ENCODE assay signal across 19 cellular contexts in genomic region chr4:98638661-98639060, GRCh38. TPM values are rescaled to one million over a fixed set of nuclear protein-coding genes. Genes with fewer than 3 reads are reported as not detected.
DNase-seq lines count a peak whose midpoint lies in the region; ATAC-seq, FAIRE-seq and TF ChIP-seq lines count a peak whose summit lies in the region.
"Had no signal": no experiment of that assay in that cellular context is flagged by ENCODE, and none has a peak within 500 bp of the region (broad histone marks: within the 10 kb centered on the region; RNA-seq: fewer than 3 reads in every experiment).

No MANE protein-coding gene starts in this region.

- no peak for DNase-seq in activated CD4-positive, alpha-beta T cell treated with anti-CD3 and anti-CD28 coated beads for 36 hours
- DNase-seq in activated CD4-positive, alpha-beta T cell treated with anti-CD3 and anti-CD28 coated beads for 4 hours = no peak
- DNase-seq in HCEC 1CT (peak; percentile 54), mesenchymal stem cell (peak; percentile 36), GM19239 (ENCODE audit: insufficient read length, low spot score) (no peak), activated gamma-delta T cell (lab: John Stamatoyannopoulos, UW) (no peak), brain microvascular endothelial cell (no peak)
- no peak for DNase-seq in activated T-helper 1 cell treated with anti-CD3 and anti-CD28 coated beads, Interleukin-12 subunit alpha, Interleukin-12 subunit beta, Interleukin-2, Interleukin-4 antibody, amounts not matched to agents 30 ng/mL and 10 ng/mL and 1 ng/mL, durations not matched to agents 14 hours and 24 hours and 36 hours (ENCODE audit: low spot score)
- DNase-seq: ACHN; activated CD4-positive, alpha-beta T cell treated with anti-CD3 and anti-CD28 coated beads, Interleukin-2, amount 50 U/mL, for 48 hours; H7; left cardiac atrium; NCI-H1694; NCI-H510A; SIG-M5; stimulated activated CD4-positive, alpha-beta T cell treated with anti-CD3 and anti-CD28 coated beads, Interleukin-2, amount 100 ng/mL, for 24 hours had no signal

- peaks cover 8% of the 10 kb centered on the region for H3K4me1 ChIP-seq in mesenchymal stem cell (ENCODE audit: control insufficient read depth, insufficient read depth, low read depth, low read length)

- ATAC-seq in activated CD4-positive, alpha-beta T cell treated with anti-CD3 and anti-CD28 coated beads for 36 hours = no peak
- ATAC-seq: left cardiac atrium had no signal

- H3K27ac Mint-ChIP-seq in activated CD4-positive, alpha-beta T cell treated with anti-CD3 and anti-CD28 coated beads for 36 hours = peak overlapping the region; percentile 13
- H3K27ac Mint-ChIP-seq in activated T-helper 1 cell treated with anti-CD3 and anti-CD28 coated beads, Interleukin-12 subunit alpha, Interleukin-12 subunit beta, Interleukin-2, Interleukin-4 antibody, amounts not matched to agents 30 ng/mL and 10 ng/mL and 1 ng/mL, durations not matched to agents 14 hours and 24 hours and 36 hours = peak overlapping the region; percentile 42

- no peak overlapping the region for H3K4me2 ChIP-seq in mesenchymal stem cell (ENCODE audit: low read length, poor library complexity, severe bottlenecking)

- no peak overlapping the region for H3K14ac ChIP-seq in mesenchymal stem cell (ENCODE audit: low read length in 2 of 2)

- H3K9ac ChIP-seq in mesenchymal stem cell (ENCODE audit: low read length) = peak overlapping the region; percentile 37

- H4K8ac ChIP-seq in mesenchymal stem cell (ENCODE audit: low read length) = no peak overlapping the region

- WGBS in mesenchymal stem cell = 80% methylated on average over 5 of the region's 5 CpGs

- intact Hi-C loops in activated CD4-positive, alpha-beta T cell treated with anti-CD3 and anti-CD28 coated beads for 36 hours (cut with DNase I, micrococcal nuclease) = loop anchor here in 1 of 2 experiments (10.0 kb wide), 1 partner anchor 604 kb away; no protein-coding TSS in a partner anchor
- intact Hi-C loops in activated T-helper 1 cell treated with anti-CD3 and anti-CD28 coated beads, Interleukin-12 subunit alpha, Interleukin-12 subunit beta, Interleukin-2, Interleukin-4 antibody, amounts not matched to agents 30 ng/mL and 10 ng/mL and 1 ng/mL, durations not matched to agents 14 hours and 24 hours and 36 hours (cut with micrococcal nuclease) = loop anchor here (1.0 to 2.0 kb wide), 3 partner anchors 16 to 36 kb away; no protein-coding TSS in a partner anchor

- CTCF ChIA-PET in activated CD4-positive, alpha-beta T cell treated with anti-CD3 and anti-CD28 coated beads for 36 hours (lab: Charles Lee) = no interaction called here

- TF ChIP-seq CTCF in brain microvascular endothelial cell (IDR thresholded peaks at IDR 0.05; ENCODE audit: low read depth, low read length, missing control alignments) = no peak

- peak overlapping the region; percentile 7 for H2BK120ac ChIP-seq in mesenchymal stem cell (ENCODE audit: low read depth, low read length)

- H3K27ac ChIP-seq in mesenchymal stem cell (ENCODE audit: low read length, poor library complexity, severe bottlenecking) (no peak overlapping the region), brain microvascular endothelial cell (no peak overlapping the region)

- peaks cover 43% of the 10 kb centered on the region for H3K4me1 Mint-ChIP-seq in activated CD4-positive, alpha-beta T cell treated with anti-CD3 and anti-CD28 coated beads for 36 hours
- peaks cover 49% of the 10 kb centered on the region for H3K4me1 Mint-ChIP-seq in activated T-helper 1 cell treated with anti-CD3 and anti-CD28 coated beads, Interleukin-12 subunit alpha, Interleukin-12 subunit beta, Interleukin-2, Interleukin-4 antibody, amounts not matched to agents 30 ng/mL and 10 ng/mL and 1 ng/mL, durations not matched to agents 14 hours and 24 hours and 36 hours (ENCODE audit: low read depth)

- H3K36me3 ChIP-seq in mesenchymal stem cell (ENCODE audit: control insufficient read depth in 1 of 2, insufficient read depth in 2 of 2, low read depth in 1 of 2, low read length in 2 of 2) = no peaks in the 10 kb centered on the region
- H3K36me3 ChIP-seq in brain microvascular endothelial cell (replicated peaks) = no peaks in the 10 kb centered on the region

- H3K36me3 Mint-ChIP-seq in activated CD4-positive, alpha-beta T cell treated with anti-CD3 and anti-CD28 coated beads for 36 hours (ENCODE audit: low read depth) = peaks cover 2% of the 10 kb centered on the region
- H3K36me3 Mint-ChIP-seq in activated T-helper 1 cell treated with anti-CD3 and anti-CD28 coated beads, Interleukin-12 subunit alpha, Interleukin-12 subunit beta, Interleukin-2, Interleukin-4 antibody, amounts not matched to agents 30 ng/mL and 10 ng/mL and 1 ng/mL, durations not matched to agents 14 hours and 24 hours and 36 hours (ENCODE audit: low read depth) = peaks cover 17% of the 10 kb centered on the region

- H2BK12ac ChIP-seq in mesenchymal stem cell (ENCODE audit: low read length in 2 of 2) = no peak overlapping the region

- H3K4me3 ChIP-seq in mesenchymal stem cell (ENCODE audit: insufficient read depth in 1 of 2, low read depth in 1 of 2, low read length in 2 of 2) (no peak overlapping the region), brain microvascular endothelial cell (ENCODE audit: low read depth, low read length) (no peak overlapping the region)

- no peak overlapping the region for H2AFZ ChIP-seq in mesenchymal stem cell (ENCODE audit: low read depth, low read length)

- H3K27me3 ChIP-seq in mesenchymal stem cell (ENCODE audit: control insufficient read depth in 1 of 2, insufficient read depth in 1 of 2, low read length in 2 of 2) (no peaks in the 10 kb centered on the region), brain microvascular endothelial cell (replicated peaks) (no peaks in the 10 kb centered on the region)

- H4K91ac ChIP-seq in mesenchymal stem cell (ENCODE audit: low read length) = no peak overlapping the region

- in situ Hi-C loops in brain microvascular endothelial cell (cut with HindIII; ENCODE audit: low pct_ligation_motif_present, low sequenced_read_pairs) = no loop called here

- H2BK15ac ChIP-seq in mesenchymal stem cell (ENCODE audit: low read depth, poor library complexity, severe bottlenecking) = no peak overlapping the region

- no peak overlapping the region for H2AK5ac ChIP-seq in mesenchymal stem cell (ENCODE audit: low read length, severe bottlenecking)

- POLR2A ChIA-PET in activated CD4-positive, alpha-beta T cell treated with anti-CD3 and anti-CD28 coated beads for 36 hours (lab: Charles Lee) = interaction anchor here (0.6 kb wide), 1 partner anchor 788 kb away, joined by 3 read pairs; no protein-coding TSS in a partner anchor

- no peaks in the 10 kb centered on the region for H3K9me3 Mint-ChIP-seq in activated CD4-positive, alpha-beta T cell treated with anti-CD3 and anti-CD28 coated beads for 36 hours (ENCODE audit: low read depth)
- H3K9me3 Mint-ChIP-seq in activated T-helper 1 cell treated with anti-CD3 and anti-CD28 coated beads, Interleukin-12 subunit alpha, Interleukin-12 subunit beta, Interleukin-2, Interleukin-4 antibody, amounts not matched to agents 30 ng/mL and 10 ng/mL and 1 ng/mL, durations not matched to agents 14 hours and 24 hours and 36 hours = no peaks in the 10 kb centered on the region
- H3K9me3 Mint-ChIP-seq: activated T-helper 2 cell treated with anti-CD3 and anti-CD28 coated beads, Interferon-gamma antibody, Interleukin-2, Interleukin-4, amounts not matched to agents 10 μg/mL and 5 μg/mL and 100 μg/mL, durations not matched to agents 14 hours and 24 hours and 36 hours had no signal

- no peaks in the 10 kb centered on the region for H3K9me3 ChIP-seq in mesenchymal stem cell (ENCODE audit: control insufficient read depth, low read length)

- no peak for FAIRE-seq in GM19239 (lab: Jason Lieb, UNC)
- FAIRE-seq: HTR-8/SVneo, TTC549 had no signal

- H3K27me3 Mint-ChIP-seq in activated CD4-positive, alpha-beta T cell treated with anti-CD3 and anti-CD28 coated beads for 36 hours = no peaks in the 10 kb centered on the region
- H3K27me3 Mint-ChIP-seq in activated T-helper 1 cell treated with anti-CD3 and anti-CD28 coated beads, Interleukin-12 subunit alpha, Interleukin-12 subunit beta, Interleukin-2, Interleukin-4 antibody, amounts not matched to agents 30 ng/mL and 10 ng/mL and 1 ng/mL, durations not matched to agents 14 hours and 24 hours and 36 hours (ENCODE audit: insufficient read depth) = no peaks in the 10 kb centered on the region

- H2BK5ac ChIP-seq in mesenchymal stem cell (ENCODE audit: low read depth, low read length, poor library complexity, severe bottlenecking) = no peak overlapping the region

- no peak overlapping the region for H3K4ac ChIP-seq in mesenchymal stem cell (ENCODE audit: low read depth in 1 of 2, low read length in 2 of 2)

- no peak overlapping the region for H3K18ac ChIP-seq in mesenchymal stem cell (ENCODE audit: low read depth in 1 of 2, low read length in 2 of 2)

- H3K79me1 ChIP-seq in mesenchymal stem cell (replicated peaks; ENCODE audit: low read length, poor library complexity, severe bottlenecking) = peaks cover 7% of the 10 kb centered on the region

- H3K23ac ChIP-seq in mesenchymal stem cell (ENCODE audit: low read length in 2 of 2) = no peak overlapping the region

- no peak overlapping the region for H3K4me3 Mint-ChIP-seq in activated CD4-positive, alpha-beta T cell treated with anti-CD3 and anti-CD28 coated beads for 36 hours
- no peak overlapping the region for H3K4me3 Mint-ChIP-seq in activated T-helper 1 cell treated with anti-CD3 and anti-CD28 coated beads, Interleukin-12 subunit alpha, Interleukin-12 subunit beta, Interleukin-2, Interleukin-4 antibody, amounts not matched to agents 30 ng/mL and 10 ng/mL and 1 ng/mL, durations not matched to agents 14 hours and 24 hours and 36 hours

RNA-seq across cellular contexts. Expression of gene TSPAN5, which starts 19.8 kb away (rescaled TPM):
- 10 to 100 TPM; 18.4 to 23.6 TPM for total RNA-seq in activated CD4-positive, alpha-beta T cell treated with anti-CD3 and anti-CD28 coated beads for 36 hours
- 34.1 and 35.5 TPM in 2 replicates for total RNA-seq in activated T-helper 1 cell treated with anti-CD3 and anti-CD28 coated beads, Interleukin-12 subunit alpha, Interleukin-12 subunit beta, Interleukin-2, Interleukin-4 antibody, amounts not matched to agents 30 ng/mL and 10 ng/mL and 1 ng/mL, durations not matched to agents 14 hours and 24 hours and 36 hours
- polyA plus RNA-seq in mesenchymal stem cell (2013, experiment 1 of 2) = 20.4 TPM
- polyA plus RNA-seq in mesenchymal stem cell (2013, experiment 2 of 2) = 22.2 TPM

Comparison
In these comparisons a context has a peak if more than half of its experiments do, and no peak if none do; other contexts are left out.
1. DNase-seq: peak in HCEC 1CT (single experiment) and mesenchymal stem cell (single experiment); none in activated CD4-positive, alpha-beta T cell treated with anti-CD3 and anti-CD28 coated beads for 36 hours (single experiment), activated CD4-positive, alpha-beta T cell treated with anti-CD3 and anti-CD28 coated beads for 4 hours (0 of 2), activated T-helper 1 cell treated with anti-CD3 and anti-CD28 coated beads, Interleukin-12 subunit alpha, Interleukin-12 subunit beta, Interleukin-2, Interleukin-4 antibody, amounts not matched to agents 30 ng/mL and 10 ng/mL and 1 ng/mL, durations not matched to agents 14 hours and 24 hours and 36 hours (single experiment), GM19239 (single experiment), activated gamma-delta T cell (single experiment) and brain microvascular endothelial cell (single experiment).